ENCODE assay signal across 27 cellular contexts in genomic region chr5:161190086-161190485, GRCh38.
"Had no signal": no experiment of that assay in that cellular context is flagged by ENCODE, and none has a peak within 500 bp of the region (broad histone marks: within the 10 kb centered on the region; RNA-seq: fewer than 3 reads in every experiment).

No MANE protein-coding gene starts in this region.

- H3K36me3 ChIP-seq: colonic mucosa, right atrium auricular region, stomach, thyroid gland, vagina had no signal

- FAIRE-seq: keratinocyte had no signal

- H3K4me1 Mint-ChIP-seq: memory B cell; natural killer cell; stimulated activated effector memory CD8-positive, alpha-beta T cell treated with anti-CD3 and anti-CD28 coated beads, Interleukin-12 subunit alpha, Interleukin-12 subunit beta, amount 100 ng/mL, for 72 hours had no signal

- DNase-seq: colonic mucosa; effector CD8-positive, alpha-beta T cell; foreskin melanocyte; glutamatergic neuron; natural killer cell; stimulated activated CD4-positive, alpha-beta T cell treated with anti-CD3 and anti-CD28 coated beads, Interleukin-12 subunit alpha, Interleukin-12 subunit beta, amount 100 ng/mL, for 4 hours; stimulated activated CD4-positive, alpha-beta T cell treated with anti-CD3 and anti-CD28 coated beads, Interleukin-1b, Interleukin-23, amount 100 ng/mL, for 48 hours; stimulated activated CD4-positive, alpha-beta T cell treated with anti-CD3 and anti-CD28 coated beads, Interleukin-4, amount 100 ng/mL, for 1 hour; stimulated activated naive CD4-positive, alpha-beta T cell treated with Interleukin-2 at 50 U/mL for 16 hours; stomach; thyroid gland; trophoblast cell had no signal

- H3K27ac Mint-ChIP-seq: dendritic cell treated with granulocyte-macrophage colony-stimulating factor and Interleukin-4, amounts not matched to agents 40 ng/mL and 50 ng/mL, for 4 days; memory B cell; natural killer cell; progenitor cell of endocrine pancreas; stimulated activated effector memory CD8-positive, alpha-beta T cell treated with anti-CD3 and anti-CD28 coated beads, Interleukin-12 subunit alpha, Interleukin-12 subunit beta, amount 100 ng/mL, for 72 hours had no signal

- H3K79me2 ChIP-seq: parathyroid adenoma had no signal

- H3K27me3 ChIP-seq: colonic mucosa, right atrium auricular region, stomach, thyroid gland, vagina had no signal

- H3K4me3 Mint-ChIP-seq: dendritic cell treated with granulocyte-macrophage colony-stimulating factor and Interleukin-4, amounts not matched to agents 40 ng/mL and 50 ng/mL, for 4 days; endodermal cell; memory B cell; natural killer cell; stimulated activated effector memory CD8-positive, alpha-beta T cell treated with anti-CD3 and anti-CD28 coated beads, Interleukin-12 subunit alpha, Interleukin-12 subunit beta, amount 100 ng/mL, for 72 hours had no signal

- ATAC-seq: esophagus mucosa; left lobe of liver; natural killer cell; sciatic nerve; stimulated activated effector memory CD8-positive, alpha-beta T cell treated with anti-CD3 and anti-CD28 coated beads, Interleukin-12 subunit alpha, Interleukin-12 subunit beta, amount 100 ng/mL, for 72 hours had no signal

- H3K9me3 ChIP-seq: colonic mucosa, right atrium auricular region, stomach, thyroid gland, vagina had no signal

- H3K9ac ChIP-seq: parathyroid adenoma had no signal

- H3K4me3 ChIP-seq: colonic mucosa, lung, right atrium auricular region, smooth muscle cell, stomach, thyroid gland, vagina had no signal

- H2AFZ ChIP-seq: parathyroid adenoma had no signal

- H3K36me3 Mint-ChIP-seq: memory B cell; natural killer cell; stimulated activated effector memory CD8-positive, alpha-beta T cell treated with anti-CD3 and anti-CD28 coated beads, Interleukin-12 subunit alpha, Interleukin-12 subunit beta, amount 100 ng/mL, for 72 hours had no signal

- H3K4me1 ChIP-seq: colonic mucosa, parathyroid adenoma, right atrium auricular region, stomach, thyroid gland, vagina had no signal

- H3K27me3 Mint-ChIP-seq: dendritic cell treated with granulocyte-macrophage colony-stimulating factor and Interleukin-4, amounts not matched to agents 40 ng/mL and 50 ng/mL, for 4 days; memory B cell; progenitor cell of endocrine pancreas had no signal

- H3K4me2 ChIP-seq: smooth muscle cell had no signal

- H3K27ac ChIP-seq: colonic mucosa, epithelial cell of prostate, parathyroid adenoma, right atrium auricular region, stomach, thyroid gland, vagina had no signal

- H3K9me3 Mint-ChIP-seq: dendritic cell treated with granulocyte-macrophage colony-stimulating factor and Interleukin-4, amounts not matched to agents 40 ng/mL and 50 ng/mL, for 4 days; endodermal cell; memory B cell had no signal
